ENCODE assay signal across 18 cellular contexts in genomic region chr6:157037165-157037564, GRCh38.
DNase-seq lines count a peak whose midpoint lies in the region; TF ChIP-seq lines count a peak whose summit lies in the region.
"Had no signal": no experiment of that assay in that cellular context is flagged by ENCODE, and none has a peak within 500 bp of the region (broad histone marks: within the 10 kb centered on the region; RNA-seq: fewer than 3 reads in every experiment).

No MANE protein-coding gene starts in this region.

- peak overlapping the region; percentile 33 to 85 (median 58) for H3K27ac ChIP-seq in tibial nerve
- no peak overlapping the region for H3K27ac ChIP-seq in SJCRH30
- H3K27ac ChIP-seq: colonic mucosa had no signal

- peaks cover 0 to 46% (median 20%) of the 10 kb centered on the region in 4 donors for H3K4me1 ChIP-seq in tibial nerve
- no peaks in the 10 kb centered on the region for H3K4me1 ChIP-seq in SJCRH30

- no peak for TF ChIP-seq EP300 in tibial nerve (IDR thresholded peaks at IDR 0.05)

- DNase-seq in NCI-H82 treated with DMSO at 0.1 percent for 48 hours (lab: John Stamatoyannopoulos, UW; ENCODE audit: unreplicated experiment) (peak; percentile 70), epithelial cell of esophagus (ENCODE audit: low read depth) (peak; percentile 33), left kidney (ENCODE audit: low read depth, low spot score) (peak; percentile 79), tibial nerve (ENCODE audit: low spot score in 2 of 2) (no peak), SJCRH30 (no peak), H4 (ENCODE audit: low spot score) (no peak)
- DNase-seq in activated naive CD4-positive, alpha-beta T cell treated with anti-CD3 and anti-CD28 coated beads, Interleukin-2, amount 10 ng/mL, durations not matched to agents 7 days and 5 days = no peak
- DNase-seq: activated CD8-positive, alpha-beta memory T cell treated with anti-CD3 and anti-CD28 coated beads for 24 hours; BE2C; colonic mucosa; DMS153; erythroblast; MG63; naive thymus-derived CD8-positive, alpha-beta T cell; NCI-H526 treated with DMSO at 0.1 percent for 48 hours; stimulated activated CD4-positive, alpha-beta T cell treated with anti-CD3 and anti-CD28 coated beads, Interleukin-15, amount 100 ng/mL, for 24 hours; SW 1271 had no signal

- peaks cover 5% of the 10 kb centered on the region for H3K36me3 Mint-ChIP-seq in activated naive CD4-positive, alpha-beta T cell treated with anti-CD3 and anti-CD28 coated beads, Interleukin-2, amount 10 ng/mL, durations not matched to agents 7 days and 5 days

- TF ChIP-seq CTCF in epithelial cell of esophagus (IDR thresholded peaks at IDR 0.05; ENCODE audit: insufficient read depth, low read depth, low read length, missing control alignments) (no peak), tibial nerve (IDR thresholded peaks at IDR 0.05) (no peak)

- no peaks in the 10 kb centered on the region for H3K27me3 Mint-ChIP-seq in activated naive CD4-positive, alpha-beta T cell treated with anti-CD3 and anti-CD28 coated beads, Interleukin-2, amount 10 ng/mL, durations not matched to agents 7 days and 5 days
- H3K27me3 Mint-ChIP-seq: naive thymus-derived CD8-positive, alpha-beta T cell; progenitor cell of endocrine pancreas had no signal

- CTCF ChIA-PET in activated naive CD4-positive, alpha-beta T cell treated with anti-CD3 and anti-CD28 coated beads, Interleukin-2, amount 10 ng/mL, durations not matched to agents 7 days and 5 days (lab: Charles Lee) = interaction anchor here (0.8 to 2.6 kb wide), 4 partner anchors 10 to 148 kb away, joined by 3 to 17 read pairs (median 8); no protein-coding TSS in a partner anchor

- TF ChIP-seq POLR2A in tibial nerve (IDR thresholded peaks at IDR 0.05) = no peak

- no peaks in the 10 kb centered on the region for H3K9me3 ChIP-seq in tibial nerve
- no peaks in the 10 kb centered on the region for H3K9me3 ChIP-seq in SJCRH30 (replicated peaks)
- H3K9me3 ChIP-seq: BE2C, colonic mucosa, MG63 had no signal

- peaks cover 0 to 4% (median 0%) of the 10 kb centered on the region in 3 donors for H3K36me3 ChIP-seq in tibial nerve
- no peaks in the 10 kb centered on the region for H3K36me3 ChIP-seq in SJCRH30
- H3K36me3 ChIP-seq: BE2C, colonic mucosa, MG63 had no signal

- H3K27me3 ChIP-seq in tibial nerve (no peaks in the 10 kb centered on the region), SJCRH30 (no peaks in the 10 kb centered on the region)
- H3K27me3 ChIP-seq: BE2C, colonic mucosa, MG63 had no signal

- H3K4me1 Mint-ChIP-seq in activated naive CD4-positive, alpha-beta T cell treated with anti-CD3 and anti-CD28 coated beads, Interleukin-2, amount 10 ng/mL, durations not matched to agents 7 days and 5 days = peaks cover 16% of the 10 kb centered on the region

- H3K4me3 ChIP-seq in epithelial cell of esophagus (ENCODE audit: low read length) (no peak overlapping the region), tibial nerve (no peak overlapping the region), SJCRH30 (no peak overlapping the region)
- H3K4me3 ChIP-seq: colonic mucosa, MG63 had no signal

- no peak overlapping the region for H3K27ac Mint-ChIP-seq in activated naive CD4-positive, alpha-beta T cell treated with anti-CD3 and anti-CD28 coated beads, Interleukin-2, amount 10 ng/mL, durations not matched to agents 7 days and 5 days
- H3K27ac Mint-ChIP-seq: naive thymus-derived CD8-positive, alpha-beta T cell; progenitor cell of endocrine pancreas had no signal

- no peak overlapping the region for H3K4me3 Mint-ChIP-seq in activated naive CD4-positive, alpha-beta T cell treated with anti-CD3 and anti-CD28 coated beads, Interleukin-2, amount 10 ng/mL, durations not matched to agents 7 days and 5 days
- H3K4me3 Mint-ChIP-seq: naive thymus-derived CD8-positive, alpha-beta T cell had no signal

- WGBS in tibial nerve, 2 donors = 64 to 68% methylated on average over 8 of the region's 8 CpGs

- no peaks in the 10 kb centered on the region for H3K9me3 Mint-ChIP-seq in activated naive CD4-positive, alpha-beta T cell treated with anti-CD3 and anti-CD28 coated beads, Interleukin-2, amount 10 ng/mL, durations not matched to agents 7 days and 5 days
- H3K9me3 Mint-ChIP-seq: naive thymus-derived CD8-positive, alpha-beta T cell had no signal

Comparison
In these comparisons a context has a peak if more than half of its experiments do, and no peak if none do; other contexts are left out.
1. DNase-seq: peak in NCI-H82 treated with DMSO at 0.1 percent for 48 hours (single experiment), epithelial cell of esophagus (single experiment) and left kidney (single experiment); none in tibial nerve (0 of 2), SJCRH30 (0 of 2), activated naive CD4-positive, alpha-beta T cell treated with anti-CD3 and anti-CD28 coated beads, Interleukin-2, amount 10 ng/mL, durations not matched to agents 7 days and 5 days (single experiment) and H4 (single experiment).